15 cellular contexts compared by ENCODE assay signal in the genomic region with DNA sequence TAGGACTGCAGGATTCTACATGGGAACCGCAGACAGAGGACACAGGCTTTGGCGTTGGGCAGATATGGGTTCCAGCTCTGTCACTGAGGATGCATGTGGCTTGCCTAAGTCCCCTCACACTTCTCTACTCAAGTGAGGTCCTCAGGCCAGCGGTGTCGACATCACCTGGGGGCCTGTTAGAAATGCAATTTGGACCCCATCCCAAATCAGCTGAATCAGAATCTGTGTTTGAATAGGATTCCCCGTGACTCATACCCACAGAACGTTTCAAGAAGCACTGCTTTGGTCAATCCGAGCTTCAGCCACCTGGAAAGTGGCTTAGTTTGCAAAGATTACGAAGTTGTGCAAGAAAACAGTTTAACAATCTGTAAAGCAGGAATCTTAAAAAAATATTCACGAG.
A peak's percentile ranks its signal among the peaks of the same experiment; 100 is the strongest.
DNase-seq lines count a peak whose midpoint lies in the region; ATAC-seq, FAIRE-seq and TF ChIP-seq lines count a peak whose summit lies in the region.
"Had no signal": no experiment of that assay in that cellular context is flagged by ENCODE, and none has a peak within 500 bp of the region (broad histone marks: within the 10 kb centered on the region; RNA-seq: fewer than 3 reads in every experiment).

No MANE protein-coding gene starts in this region.

- H3K9me3 ChIP-seq in keratinocyte (ENCODE audit: control insufficient read depth, low read depth, low read length), result no peaks in the 10 kb centered on the region
- no peaks in the 10 kb centered on the region for H3K9me3 ChIP-seq in naive thymus-derived CD4-positive, alpha-beta T cell (ENCODE audit: control insufficient read depth in 2 of 3, low read length in 3 of 3)

- H3K27me3 ChIP-seq in keratinocyte (ENCODE audit: control insufficient read depth, extremely low read depth, insufficient read depth, low read length), result peaks cover 22% of the 10 kb centered on the region
- no peaks in the 10 kb centered on the region for H3K27me3 ChIP-seq in naive thymus-derived CD4-positive, alpha-beta T cell (ENCODE audit: control insufficient read depth in 2 of 2, insufficient read depth in 2 of 2, low read length in 2 of 2)

- no peak overlapping the region for H3K27ac ChIP-seq in keratinocyte (ENCODE audit: control insufficient read depth, insufficient read depth, low read length)
- no peak overlapping the region for H3K27ac ChIP-seq in naive thymus-derived CD4-positive, alpha-beta T cell (ENCODE audit: low read depth, low read length)
- H3K27ac ChIP-seq: tibial artery had no signal

- peak overlapping the region; percentile 44 for H3K4me2 ChIP-seq in keratinocyte (ENCODE audit: control insufficient read depth, extremely low read depth, insufficient read depth, low read depth, low read length)

- in situ Hi-C loops in astrocyte of the spinal cord (cut with HindIII; ENCODE audit: low sequenced_read_pairs), result no loop called here

- FAIRE-seq in HTR-8/SVneo (lab: Jason Lieb, UNC) (no peak), keratinocyte (lab: Jason Lieb, UNC) (peak; percentile 91)
- FAIRE-seq: small intestine had no signal

- H3K4me3 Mint-ChIP-seq in naive thymus-derived CD4-positive, alpha-beta T cell, result no peak overlapping the region
- H3K4me3 Mint-ChIP-seq: activated naive CD4-positive, alpha-beta T cell treated with anti-CD3 and anti-CD28 coated beads, Interleukin-2, amount 50 U/mL, for 24 hours; B cell had no signal

- peaks cover 15 to 48% (median 31%) of the 10 kb centered on the region in 5 donors for H3K27me3 Mint-ChIP-seq in naive thymus-derived CD4-positive, alpha-beta T cell

- POLR2A ChIA-PET in AG04449 (lab: Yijun Ruan, JAX), result no interaction called here
- POLR2A ChIA-PET in naive thymus-derived CD4-positive, alpha-beta T cell (lab: Charles Lee), result no interaction called here

- H3K36me3 Mint-ChIP-seq in naive thymus-derived CD4-positive, alpha-beta T cell, result peaks cover 0 to 9% (median 5%) of the 10 kb centered on the region in 5 donors
- H3K36me3 Mint-ChIP-seq: activated naive CD4-positive, alpha-beta T cell treated with anti-CD3 and anti-CD28 coated beads, Interleukin-2, amount 50 U/mL, for 24 hours had no signal

- H3K4me3 ChIP-seq in AG04449 (ENCODE audit: low read depth, low read length) (no peak overlapping the region), astrocyte of the spinal cord (ENCODE audit: low read depth, low read length) (no peak overlapping the region), keratinocyte (ENCODE audit: control insufficient read depth in 2 of 3, extremely low read depth in 1 of 3, insufficient read depth in 2 of 3, low read depth in 1 of 3, low read length in 3 of 3) (no peak overlapping the region)
- no peak overlapping the region for H3K4me3 ChIP-seq in naive thymus-derived CD4-positive, alpha-beta T cell (ENCODE audit: low read length)
- H3K4me3 ChIP-seq: tibial artery had no signal

- no peaks in the 10 kb centered on the region for H3K36me3 ChIP-seq in keratinocyte (ENCODE audit: control insufficient read depth in 2 of 2, extremely low read depth in 1 of 2, insufficient read depth in 2 of 2, low read length in 2 of 2)
- H3K36me3 ChIP-seq in naive thymus-derived CD4-positive, alpha-beta T cell (ENCODE audit: control insufficient read depth in 2 of 3, insufficient read depth in 3 of 3, low read length in 3 of 3), result no peaks in the 10 kb centered on the region

- peak; percentile 14 for DNase-seq in AG04449 (ENCODE audit: low read depth, low spot score)
- peak; percentile 57 for DNase-seq in HTR-8/SVneo (ENCODE audit: insufficient read length, low spot score)
- DNase-seq in astrocyte of the spinal cord (ENCODE audit: low read depth, low spot score), result peak; percentile 80
- DNase-seq in keratinocyte (ENCODE audit: low read depth, low spot score), result no peak
- DNase-seq in C1 segment of cervical spinal cord (lab: John Stamatoyannopoulos, UW), result no peak
- DNase-seq in effector CD4-positive, alpha-beta T cell, result no peak
- no peak for DNase-seq in naive thymus-derived CD4-positive, alpha-beta T cell
- DNase-seq: activated CD4-positive, alpha-beta T cell treated with anti-CD3 and anti-CD28 coated beads, Interleukin-2, amount 50 U/mL, for 4 hours; effector CD8-positive, alpha-beta T cell; NCI-H1417; small intestine had no signal

- peaks cover 12% of the 10 kb centered on the region for H3K4me1 ChIP-seq in keratinocyte (ENCODE audit: control insufficient read depth, extremely low read depth, insufficient read depth, low read length)
- no peaks in the 10 kb centered on the region for H3K4me1 ChIP-seq in naive thymus-derived CD4-positive, alpha-beta T cell (ENCODE audit: control insufficient read depth in 2 of 2, insufficient read depth in 2 of 2, low read length in 2 of 2)
- H3K4me1 ChIP-seq: tibial artery had no signal

- H3K9me3 Mint-ChIP-seq in naive thymus-derived CD4-positive, alpha-beta T cell, result peaks cover 0 to 18% (median 10%) of the 10 kb centered on the region in 11 donors

- no peak overlapping the region for H2AFZ ChIP-seq in keratinocyte (ENCODE audit: control insufficient read depth, low read length)

- H3K27ac Mint-ChIP-seq in naive thymus-derived CD4-positive, alpha-beta T cell, result no peak overlapping the region
- H3K27ac Mint-ChIP-seq: activated naive CD4-positive, alpha-beta T cell treated with anti-CD3 and anti-CD28 coated beads, Interleukin-2, amount 50 U/mL, for 24 hours; B cell had no signal

- peaks cover 3% of the 10 kb centered on the region for H3K9me1 ChIP-seq in keratinocyte (ENCODE audit: control insufficient read depth, extremely low read depth, insufficient read depth, low read length)

- intact Hi-C loops in naive thymus-derived CD4-positive, alpha-beta T cell (cut with micrococcal nuclease), result no loop called here

- no peak for TF ChIP-seq CTCF in AG04449 (IDR thresholded peaks at IDR 0.05; ENCODE audit: insufficient read depth, low read length, missing control alignments)
- TF ChIP-seq CTCF in astrocyte of the spinal cord (IDR thresholded peaks at IDR 0.05; ENCODE audit: low read depth, low read length), result no peak
- TF ChIP-seq CTCF in keratinocyte (optimal IDR thresholded peaks at IDR 0.05 in 1 of 3, IDR thresholded peaks at IDR 0.05 in 1 of 3, conservative IDR thresholded peaks at IDR 0.05 in 1 of 3; ENCODE audit: extremely low read depth in 1 of 3, insufficient read depth in 2 of 3, low read length in 3 of 3), result peak in 1 of 3 experiments; percentile 5

- dilution Hi-C loops in keratinocyte (cut with MboI; ENCODE audit: extremely low pct_ligation_motif_present, low sequenced_read_pairs), result no loop called here

- no peak overlapping the region for H3K9ac ChIP-seq in keratinocyte (ENCODE audit: control insufficient read depth, extremely low read depth, insufficient read depth, low read length)

- no peaks in the 10 kb centered on the region for H3K79me2 ChIP-seq in keratinocyte (ENCODE audit: control insufficient read depth, insufficient read depth, low read length)

- H4K20me1 ChIP-seq in keratinocyte (ENCODE audit: control insufficient read depth, extremely low read depth, insufficient read depth, low read length), result peaks cover 9% of the 10 kb centered on the region

- CTCF ChIA-PET in AG04449 (lab: Yijun Ruan, JAX), result interaction anchor here (1.0 to 1.4 kb wide), 2 partner anchors 16 to 29 kb away, joined by 3 read pairs; no protein-coding TSS in a partner anchor
- CTCF ChIA-PET in naive thymus-derived CD4-positive, alpha-beta T cell (lab: Charles Lee), result no interaction called here

- ATAC-seq in naive thymus-derived CD4-positive, alpha-beta T cell, result no peak
- ATAC-seq in GM18858 (IDR thresholded peaks at IDR 0.05; ENCODE audit: unreplicated experiment), result no peak

- peaks cover 0 to 4% (median 0%) of the 10 kb centered on the region in 7 donors for H3K4me1 Mint-ChIP-seq in naive thymus-derived CD4-positive, alpha-beta T cell
- H3K4me1 Mint-ChIP-seq: activated naive CD4-positive, alpha-beta T cell treated with anti-CD3 and anti-CD28 coated beads, Interleukin-2, amount 50 U/mL, for 24 hours; B cell had no signal

Comparison
In these comparisons a context has a peak if more than half of its experiments do, and no peak if none do; other contexts are left out.
1. DNase-seq: peak in AG04449 (single experiment), HTR-8/SVneo (single experiment) and astrocyte of the spinal cord (single experiment); none in keratinocyte (single experiment), C1 segment of cervical spinal cord (0 of 14), effector CD4-positive, alpha-beta T cell (single experiment) and naive thymus-derived CD4-positive, alpha-beta T cell (0 of 9).